22 cellular contexts compared by ENCODE assay signal in genomic region chr4:8005814-8006215, GRCh38.
"Had no signal": no experiment of that assay in that cellular context is flagged by ENCODE, and none has a peak within 500 bp of the region (broad histone marks: within the 10 kb centered on the region; RNA-seq: fewer than 3 reads in every experiment).

No MANE protein-coding gene starts in this region.

- H3K4me3 Mint-ChIP-seq: endodermal cell; naive thymus-derived CD8-positive, alpha-beta T cell; neural crest cell; stimulated activated naive B cell treated with anti-CD40 and anti-IgM and Interleukin-4, amounts not matched to agents 10 μg/mL and 1 μg/mL and 100 μg/mL, for 72 hours; stimulated activated naive CD8-positive, alpha-beta T cell treated with anti-CD3 and anti-CD28 coated beads, Interleukin-15, amount 100 ng/mL, for 72 hours had no signal

- H3K4me1 ChIP-seq: foreskin keratinocyte had no signal

- H3K4me3 ChIP-seq: coronary artery, heart left ventricle, mucosa of descending colon, pancreas, spleen, thoracic aorta, transverse colon had no signal

- H3K36me3 ChIP-seq: pancreas, transverse colon had no signal

- H3K27ac ChIP-seq: coronary artery, foreskin keratinocyte, heart left ventricle, pancreas, spleen, thoracic aorta, transverse colon had no signal

- H3K27ac Mint-ChIP-seq: endodermal cell; naive thymus-derived CD8-positive, alpha-beta T cell; progenitor cell of endocrine pancreas; stimulated activated naive B cell treated with anti-CD40 and anti-IgM and Interleukin-4, amounts not matched to agents 10 μg/mL and 1 μg/mL and 100 μg/mL, for 72 hours had no signal

- H3K27me3 ChIP-seq: heart left ventricle, pancreas, spleen, transverse colon had no signal

- H3K9me3 Mint-ChIP-seq: endodermal cell; naive thymus-derived CD8-positive, alpha-beta T cell; neural crest cell; stimulated activated naive B cell treated with anti-CD40 and anti-IgM and Interleukin-4, amounts not matched to agents 10 μg/mL and 1 μg/mL and 100 μg/mL, for 72 hours; stimulated activated naive CD8-positive, alpha-beta T cell treated with anti-CD3 and anti-CD28 coated beads, Interleukin-15, amount 100 ng/mL, for 72 hours had no signal

- DNase-seq: effector CD4-positive, alpha-beta T cell; endodermal cell; erythroblast; foreskin keratinocyte; hippocampal formation; kidney glomerular epithelial cell; naive thymus-derived CD8-positive, alpha-beta T cell; nucleus accumbens; spleen; stimulated activated CD4-positive, alpha-beta T cell treated with anti-CD3 and anti-CD28 coated beads, Interleukin-15, amount 100 ng/mL, for 24 hours; stimulated activated CD4-positive, alpha-beta T cell treated with anti-CD3 and anti-CD28 coated beads, Interleukin-1b, Interleukin-23, amount 100 ng/mL, for 48 hours; stimulated activated CD4-positive, alpha-beta T cell treated with anti-CD3 and anti-CD28 coated beads, Interleukin-4, amount 100 ng/mL, for 4 hours; stimulated activated naive B cell treated with anti-CD40 and anti-IgM and Interleukin-4, amounts not matched to agents 10 μg/mL and 1 μg/mL and 100 μg/mL, for 72 hours; stimulated activated naive CD8-positive, alpha-beta T cell treated with anti-CD3 and anti-CD28 coated beads, Interleukin-15, amount 100 ng/mL, for 72 hours; transverse colon had no signal

- H3K4me1 Mint-ChIP-seq: naive thymus-derived CD8-positive, alpha-beta T cell; stimulated activated naive CD8-positive, alpha-beta T cell treated with anti-CD3 and anti-CD28 coated beads, Interleukin-15, amount 100 ng/mL, for 72 hours had no signal

- H3K9me3 ChIP-seq: heart left ventricle, mucosa of descending colon, pancreas, spleen, thoracic aorta, transverse colon had no signal
